In the genomic region with DNA sequence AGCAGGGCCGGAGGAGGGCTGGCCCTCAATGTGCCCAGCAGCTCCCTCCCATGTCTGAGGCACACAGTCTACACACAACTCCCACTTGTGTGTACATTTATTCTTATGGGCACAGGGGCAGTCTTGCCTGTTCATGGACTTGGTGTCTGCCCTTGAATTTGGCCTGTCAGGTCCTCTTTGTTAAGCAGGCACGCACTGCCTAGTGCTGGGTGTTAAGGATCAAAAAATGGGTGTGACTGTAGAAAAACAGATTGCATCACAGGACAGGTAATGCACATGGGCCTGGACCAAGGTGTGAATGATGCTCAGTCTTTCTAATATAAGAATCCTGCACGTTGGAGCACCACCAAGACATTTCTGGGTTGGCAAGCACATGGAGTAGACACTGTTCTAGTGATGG, we compare ENCODE assay signal across 25 cellular contexts. TPM values are rescaled to one million over a fixed set of nuclear protein-coding genes. Genes with fewer than 3 reads are reported as not detected.
DNase-seq lines count a peak whose midpoint lies in the region; ATAC-seq and TF ChIP-seq lines count a peak whose summit lies in the region.
"Had no signal": no experiment of that assay in that cellular context is flagged by ENCODE, and none has a peak within 500 bp of the region (broad histone marks: within the 10 kb centered on the region; RNA-seq: fewer than 3 reads in every experiment).

No MANE protein-coding gene starts in this region.

- DNase-seq in cardiac muscle cell (ENCODE audit: low read depth in 1 of 2, low spot score in 1 of 2) (no peak), right atrium auricular region (ENCODE audit: low spot score) (no peak), WTC11 (ENCODE audit: low spot score) (no peak), GM19240 (ENCODE audit: insufficient read length, low spot score) (no peak), osteocyte (ENCODE audit: extremely low spot score, unreplicated experiment) (no peak), endothelial cell (ENCODE audit: low spot score) (no peak)
- DNase-seq in naive thymus-derived CD4-positive, alpha-beta T cell, result no peak
- DNase-seq: adrenal gland; brain microvascular endothelial cell; effector memory CD4-positive, alpha-beta T cell; gastrocnemius medialis; GM23248; KBM-7; left lung; mesendoderm; MG63; NCI-H1417; NCI-H446 treated with DMSO at 0.1 percent for 48 hours; stimulated activated CD4-positive, alpha-beta T cell treated with anti-CD3 and anti-CD28 coated beads, Interleukin-2, amount 100 ng/mL, for 24 hours; T1000 had no signal

- H3K9me3 ChIP-seq in cardiac muscle cell (ENCODE audit: low read depth) (no peaks in the 10 kb centered on the region), right atrium auricular region (no peaks in the 10 kb centered on the region)
- no peaks in the 10 kb centered on the region for H3K9me3 ChIP-seq in naive thymus-derived CD4-positive, alpha-beta T cell (ENCODE audit: control insufficient read depth in 2 of 3, low read length in 3 of 3)
- H3K9me3 ChIP-seq: adrenal gland, gastrocnemius medialis, left lung, MG63, thoracic aorta had no signal

- H3K36me3 Mint-ChIP-seq in WTC11 (peaks cover 8% of the 10 kb centered on the region), osteocyte (ENCODE audit: unreplicated experiment) (no peaks in the 10 kb centered on the region), endothelial cell (ENCODE audit: low read depth, unreplicated experiment) (peaks cover 4% of the 10 kb centered on the region)
- H3K36me3 Mint-ChIP-seq in naive thymus-derived CD4-positive, alpha-beta T cell, result peaks cover 6 to 15% (median 14%) of the 10 kb centered on the region in 5 donors

- POLR2A ChIA-PET in WTC11 (lab: Charles Lee), result no interaction called here
- POLR2A ChIA-PET in naive thymus-derived CD4-positive, alpha-beta T cell (lab: Charles Lee), result interaction anchor here (0.6 kb wide), 1 partner anchor 44 kb away, joined by 3 read pairs; no protein-coding TSS in a partner anchor

- CTCF ChIA-PET in WTC11 (lab: Charles Lee), result no interaction called here
- CTCF ChIA-PET in naive thymus-derived CD4-positive, alpha-beta T cell (lab: Charles Lee), result no interaction called here

- H3K9me3 Mint-ChIP-seq in WTC11 (no peaks in the 10 kb centered on the region), osteocyte (ENCODE audit: unreplicated experiment) (no peaks in the 10 kb centered on the region), endothelial cell (ENCODE audit: unreplicated experiment) (no peaks in the 10 kb centered on the region)
- H3K9me3 Mint-ChIP-seq in naive thymus-derived CD4-positive, alpha-beta T cell, result no peaks in the 10 kb centered on the region
- H3K9me3 Mint-ChIP-seq: activated T-helper 1 cell treated with anti-CD3 and anti-CD28 coated beads, Interleukin-12 subunit alpha, Interleukin-12 subunit beta, Interleukin-2, Interleukin-4 antibody, amounts not matched to agents 30 ng/mL and 10 ng/mL and 1 ng/mL, durations not matched to agents 14 hours and 24 hours and 36 hours had no signal

- TF ChIP-seq CTCF in cardiac muscle cell (IDR thresholded peaks at IDR 0.05; ENCODE audit: low read depth, low read length) (no peak), right atrium auricular region (IDR thresholded peaks at IDR 0.05) (no peak), WTC11 (IDR thresholded peaks at IDR 0.05) (no peak), osteocyte (IDR thresholded peaks at IDR 0.05) (no peak), endothelial cell (IDR thresholded peaks at IDR 0.05; ENCODE audit: unreplicated experiment) (no peak)

- ATAC-seq in WTC11, result no peak
- ATAC-seq in naive thymus-derived CD4-positive, alpha-beta T cell, result no peak
- ATAC-seq: gastrocnemius medialis, left lung had no signal

- no peak overlapping the region for H3K4me3 Mint-ChIP-seq in WTC11
- no peak overlapping the region for H3K4me3 Mint-ChIP-seq in naive thymus-derived CD4-positive, alpha-beta T cell
- H3K4me3 Mint-ChIP-seq in osteocyte (ENCODE audit: unreplicated experiment), result no peak overlapping the region
- H3K4me3 Mint-ChIP-seq in endothelial cell (ENCODE audit: unreplicated experiment), result no peak overlapping the region
- H3K4me3 Mint-ChIP-seq: activated T-helper 1 cell treated with anti-CD3 and anti-CD28 coated beads, Interleukin-12 subunit alpha, Interleukin-12 subunit beta, Interleukin-2, Interleukin-4 antibody, amounts not matched to agents 30 ng/mL and 10 ng/mL and 1 ng/mL, durations not matched to agents 14 hours and 24 hours and 36 hours; CD14-positive monocyte had no signal

- intact Hi-C loops in naive thymus-derived CD4-positive, alpha-beta T cell (cut with micrococcal nuclease), result loop anchor here in 1 of 2 donors (5.0 kb wide), 1 partner anchor 38 kb away; no protein-coding TSS in a partner anchor

- H3K27ac ChIP-seq in cardiac muscle cell (peak overlapping the region; percentile 51), right atrium auricular region (peak overlapping the region in 1 of 2 donors; percentile 13)
- no peak overlapping the region for H3K27ac ChIP-seq in naive thymus-derived CD4-positive, alpha-beta T cell (ENCODE audit: low read depth, low read length)
- H3K27ac ChIP-seq: adrenal gland, brain microvascular endothelial cell, gastrocnemius medialis, GM23248, hepatocyte, left lung, thoracic aorta had no signal

- H3K36me3 ChIP-seq in cardiac muscle cell, result no peaks in the 10 kb centered on the region
- no peaks in the 10 kb centered on the region for H3K36me3 ChIP-seq in right atrium auricular region
- peaks cover 0 to 8% (median 0%) of the 10 kb centered on the region in 3 experiments for H3K36me3 ChIP-seq in naive thymus-derived CD4-positive, alpha-beta T cell (ENCODE audit: control insufficient read depth in 2 of 3, insufficient read depth in 3 of 3, low read length in 3 of 3)
- H3K36me3 ChIP-seq: adrenal gland, brain microvascular endothelial cell, gastrocnemius medialis, thoracic aorta had no signal

- no peak overlapping the region for H3K4me3 ChIP-seq in cardiac muscle cell
- no peak overlapping the region for H3K4me3 ChIP-seq in right atrium auricular region
- no peak overlapping the region for H3K4me3 ChIP-seq in naive thymus-derived CD4-positive, alpha-beta T cell (ENCODE audit: low read length)
- H3K4me3 ChIP-seq: adrenal gland, gastrocnemius medialis, GM23248, hepatocyte, left lung, MG63, smooth muscle cell, thoracic aorta had no signal

- H3K27ac Mint-ChIP-seq in WTC11 (peak overlapping the region; percentile 29; the same call in 1 of the 2 replicates), osteocyte (ENCODE audit: unreplicated experiment) (no peak overlapping the region), endothelial cell (ENCODE audit: unreplicated experiment) (no peak overlapping the region)
- H3K27ac Mint-ChIP-seq in naive thymus-derived CD4-positive, alpha-beta T cell, result peak overlapping the region in 7 of 9 donors; percentile 53 to 83 (median 70)
- H3K27ac Mint-ChIP-seq: activated T-helper 1 cell treated with anti-CD3 and anti-CD28 coated beads, Interleukin-12 subunit alpha, Interleukin-12 subunit beta, Interleukin-2, Interleukin-4 antibody, amounts not matched to agents 30 ng/mL and 10 ng/mL and 1 ng/mL, durations not matched to agents 14 hours and 24 hours and 36 hours had no signal

- H3K27me3 ChIP-seq in cardiac muscle cell (no peaks in the 10 kb centered on the region), right atrium auricular region (no peaks in the 10 kb centered on the region)
- H3K27me3 ChIP-seq in naive thymus-derived CD4-positive, alpha-beta T cell (ENCODE audit: control insufficient read depth in 2 of 2, insufficient read depth in 2 of 2, low read length in 2 of 2), result no peaks in the 10 kb centered on the region
- H3K27me3 ChIP-seq: adrenal gland, brain microvascular endothelial cell, gastrocnemius medialis, hepatocyte, left lung, MG63 had no signal

- H3K4me1 ChIP-seq in cardiac muscle cell (ENCODE audit: low read depth) (peaks cover 8% of the 10 kb centered on the region), right atrium auricular region (peaks cover 0 to 39% of the 10 kb centered on the region in 2 donors)
- peaks cover 10 to 13% of the 10 kb centered on the region in 2 donors for H3K4me1 ChIP-seq in naive thymus-derived CD4-positive, alpha-beta T cell (ENCODE audit: control insufficient read depth in 2 of 2, insufficient read depth in 2 of 2, low read length in 2 of 2)

- peaks cover 11% of the 10 kb centered on the region for H3K4me1 Mint-ChIP-seq in WTC11
- peaks cover 23 to 74% (median 62%) of the 10 kb centered on the region in 7 donors for H3K4me1 Mint-ChIP-seq in naive thymus-derived CD4-positive, alpha-beta T cell
- H3K4me1 Mint-ChIP-seq in osteocyte (ENCODE audit: unreplicated experiment), result peaks cover 3% of the 10 kb centered on the region
- peaks cover 11% of the 10 kb centered on the region for H3K4me1 Mint-ChIP-seq in endothelial cell (ENCODE audit: unreplicated experiment)

- no peaks in the 10 kb centered on the region for H3K27me3 Mint-ChIP-seq in WTC11 (ENCODE audit: low read depth)
- H3K27me3 Mint-ChIP-seq in naive thymus-derived CD4-positive, alpha-beta T cell, result no peaks in the 10 kb centered on the region
- H3K27me3 Mint-ChIP-seq in osteocyte (ENCODE audit: unreplicated experiment), result no peaks in the 10 kb centered on the region
- H3K27me3 Mint-ChIP-seq in endothelial cell (ENCODE audit: unreplicated experiment), result peaks cover 3% of the 10 kb centered on the region

TF ChIP-seq in WTC11, 78 proteins besides CTCF, POLR2A, EP300 and RAD21:
- TF ChIP-seq SMAD4 (CRISPR knock-in tag; IDR thresholded peaks at IDR 0.05), result no peak
- TF ChIP-seq CBFB (CRISPR knock-in tag; IDR thresholded peaks at IDR 0.05; ENCODE audit: low read depth), result no peak
- TF ChIP-seq TEAD4 (CRISPR knock-in tag; IDR thresholded peaks at IDR 0.05), result no peak
- TF ChIP-seq NR2C2 (CRISPR knock-in tag; IDR thresholded peaks at IDR 0.05), result no peak

RNA-seq across cellular contexts. Expression of a gene that starts 33.6 kb away (rescaled TPM):
- total RNA-seq in cardiac muscle cell (72.9 and 98.3 TPM in 2 replicates), right atrium auricular region (10 to 100 TPM; 27.7 to 32.9 TPM), WTC11 (2021) (186 to 209 TPM (median 189 TPM) in 3 replicates), osteocyte (75.6 and 81.3 TPM in 2 replicates), endothelial cell (ENCODE audit: unreplicated experiment) (150 TPM)
- 32.3 and 39.4 TPM in 2 replicates for polyA plus RNA-seq in cardiac muscle cell
- total RNA-seq in naive thymus-derived CD4-positive, alpha-beta T cell, result 100 to 1,000 TPM in 4 of 5 experiments, 10 to 100 TPM in 1; 97.9 to 123 (median 116) TPM
- polyA plus RNA-seq in naive thymus-derived CD4-positive, alpha-beta T cell, result 10 to 100 TPM; 11.3 to 25.7 TPM

Comparison
In these comparisons a context has a peak if more than half of its experiments do, and no peak if none do; other contexts are left out.
1. H3K27ac Mint-ChIP-seq: peak in WTC11 (single experiment) and naive thymus-derived CD4-positive, alpha-beta T cell (7 of 9); none in osteocyte (single experiment) and endothelial cell (single experiment).